1 cellular context compared by ENCODE assay signal in the genomic region with DNA sequence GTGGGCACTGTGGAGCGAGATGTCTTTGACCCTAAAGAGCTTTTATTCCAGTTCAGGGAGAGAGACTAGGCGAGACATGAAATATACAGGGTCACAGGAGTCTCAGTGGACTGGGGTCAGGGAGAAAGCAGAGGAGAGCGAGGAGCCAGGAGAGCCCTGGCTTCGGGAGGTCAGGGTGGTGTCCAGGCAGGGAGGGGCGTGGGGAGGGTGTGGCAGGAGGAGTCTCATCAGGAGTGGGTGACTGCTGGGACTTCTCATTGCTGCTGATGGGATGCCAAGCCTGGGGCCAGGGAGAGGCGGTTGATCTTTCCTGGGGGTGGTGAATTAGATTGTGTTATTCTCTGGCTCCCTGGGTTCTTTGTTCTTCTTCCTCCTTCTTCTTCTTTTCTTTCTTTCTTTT.
TF ChIP-seq lines count a peak whose summit lies in the region.

No MANE protein-coding gene starts in this region.

TF ChIP-seq in H1, 55 proteins besides CTCF, POLR2A, EP300 and RAD21:
- TF ChIP-seq CHD2 (IDR thresholded peaks at IDR 0.05; ENCODE audit: low read length) (no peak), HDAC6 (IDR thresholded peaks at IDR 0.05; ENCODE audit: low read depth, low read length) (no peak), SAP30 (IDR thresholded peaks at IDR 0.05; ENCODE audit: insufficient read depth, insufficient replicate concordance, low read length) (no peak), POU5F1 (IDR thresholded peaks at IDR 0.05; ENCODE audit: low read depth, low read length) (no peak), CREB1 (IDR thresholded peaks at IDR 0.05) (no peak), SIRT6 (IDR thresholded peaks at IDR 0.05; ENCODE audit: low read length) (no peak), KDM5A (IDR thresholded peaks at IDR 0.05; ENCODE audit: low read length) (no peak), TCF12 (IDR thresholded peaks at IDR 0.05; ENCODE audit: low read depth, low read length) (no peak), TEAD4 (IDR thresholded peaks at IDR 0.05; ENCODE audit: low read depth, low read length) (no peak)
- TF ChIP-seq, protein P1, sequence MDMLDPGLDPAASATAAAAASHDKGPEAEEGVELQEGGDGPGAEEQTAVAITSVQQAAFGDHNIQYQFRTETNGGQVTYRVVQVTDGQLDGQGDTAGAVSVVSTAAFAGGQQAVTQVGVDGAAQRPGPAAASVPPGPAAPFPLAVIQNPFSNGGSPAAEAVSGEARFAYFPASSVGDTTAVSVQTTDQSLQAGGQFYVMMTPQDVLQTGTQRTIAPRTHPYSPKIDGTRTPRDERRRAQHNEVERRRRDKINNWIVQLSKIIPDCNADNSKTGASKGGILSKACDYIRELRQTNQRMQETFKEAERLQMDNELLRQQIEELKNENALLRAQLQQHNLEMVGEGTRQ (IDR thresholded peaks at IDR 0.05; ENCODE audit: low read length), result no peak
- TF ChIP-seq, protein P2, sequence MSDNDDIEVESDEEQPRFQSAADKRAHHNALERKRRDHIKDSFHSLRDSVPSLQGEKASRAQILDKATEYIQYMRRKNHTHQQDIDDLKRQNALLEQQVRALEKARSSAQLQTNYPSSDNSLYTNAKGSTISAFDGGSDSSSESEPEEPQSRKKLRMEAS (IDR thresholded peaks at IDR 0.05), result no peak
- TF ChIP-seq, protein P3, sequence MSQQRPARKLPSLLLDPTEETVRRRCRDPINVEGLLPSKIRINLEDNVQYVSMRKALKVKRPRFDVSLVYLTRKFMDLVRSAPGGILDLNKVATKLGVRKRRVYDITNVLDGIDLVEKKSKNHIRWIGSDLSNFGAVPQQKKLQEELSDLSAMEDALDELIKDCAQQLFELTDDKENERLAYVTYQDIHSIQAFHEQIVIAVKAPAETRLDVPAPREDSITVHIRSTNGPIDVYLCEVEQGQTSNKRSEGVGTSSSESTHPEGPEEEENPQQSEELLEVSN (IDR thresholded peaks at IDR 0.05), result no peak
TF ChIP-seq in H1: peak in this region for 0.
